25 cellular contexts compared by ENCODE assay signal in genomic region chr20:4008026-4008413, GRCh38. TPM values are rescaled to one million over a fixed set of nuclear protein-coding genes. Genes with fewer than 3 reads are reported as not detected.
DNase-seq lines count a peak whose midpoint lies in the region; ATAC-seq, FAIRE-seq and TF ChIP-seq lines count a peak whose summit lies in the region.
"Had no signal": no experiment of that assay in that cellular context is flagged by ENCODE, and none has a peak within 500 bp of the region (broad histone marks: within the 10 kb centered on the region; RNA-seq: fewer than 3 reads in every experiment).

No MANE protein-coding gene starts in this region.

- 0 out of 2 replicates have a peak, but pooled peaks cover 5% of the 10 kb centered on the region for H3K36me3 ChIP-seq in SK-N-MC (ENCODE audit: insufficient read depth, low read length)
- peaks cover 19% of the 10 kb centered on the region for H3K36me3 ChIP-seq in neutrophil
- H3K36me3 ChIP-seq in CD4-positive, alpha-beta memory T cell (ENCODE audit: insufficient read depth, low read length): no peaks in the 10 kb centered on the region
- H3K36me3 ChIP-seq: HAP-1, SJCRH30 had no signal

- no peak for ATAC-seq in stimulated activated memory B cell treated with anti-CD40 and anti-IgM and Interleukin-4, amounts not matched to agents 10 μg/mL and 1 μg/mL and 100 μg/mL, for 72 hours
- ATAC-seq: T-cell had no signal

- H3K27me3 Mint-ChIP-seq in brain: no peaks in the 10 kb centered on the region
- H3K27me3 Mint-ChIP-seq in CD4-positive, alpha-beta memory T cell: no peaks in the 10 kb centered on the region
- H3K27me3 Mint-ChIP-seq in stimulated activated memory B cell treated with anti-CD40 and anti-IgM and Interleukin-4, amounts not matched to agents 10 μg/mL and 1 μg/mL and 100 μg/mL, for 72 hours: no peaks in the 10 kb centered on the region
- H3K27me3 Mint-ChIP-seq: T-cell had no signal

- H3K27me3 ChIP-seq in neutrophil: no peaks in the 10 kb centered on the region
- no peaks in the 10 kb centered on the region for H3K27me3 ChIP-seq in CD4-positive, alpha-beta memory T cell (ENCODE audit: insufficient read depth, low read length)
- H3K27me3 ChIP-seq: SJCRH30 had no signal

- no peak for TF ChIP-seq POLR2A in GM12891 (IDR thresholded peaks at IDR 0.05; ENCODE audit: low read depth, low read length)

- CTCF ChIA-PET in CD4-positive, alpha-beta memory T cell (lab: Charles Lee; ENCODE audit: partially characterized antibody): interaction anchor here (1.3 kb wide), 1 partner anchor 153 kb away, joined by 4 read pairs; no protein-coding TSS in a partner anchor

- POLR2A ChIA-PET in CD4-positive, alpha-beta memory T cell (lab: Charles Lee; ENCODE audit: partially characterized antibody): interaction anchor here (1.0 to 1.7 kb wide), 2 partner anchors 10 to 20 kb away, joined by 3 read pairs; no protein-coding TSS in a partner anchor

- H3K4me1 ChIP-seq in neutrophil (ENCODE audit: control insufficient read depth in 1 of 2, insufficient read depth in 1 of 2, low read depth in 1 of 2, low read length in 1 of 2): peaks cover 78 to 82% of the 10 kb centered on the region in 2 experiments
- H3K4me1 ChIP-seq in CD4-positive, alpha-beta memory T cell (ENCODE audit: insufficient read depth, low read length): peaks cover 17% of the 10 kb centered on the region
- H3K4me1 ChIP-seq: HAP-1 had no signal

- no peaks in the 10 kb centered on the region for H3K9me3 ChIP-seq in SK-N-MC (ENCODE audit: low read depth, low read length)
- no peaks in the 10 kb centered on the region for H3K9me3 ChIP-seq in neutrophil
- H3K9me3 ChIP-seq in CD4-positive, alpha-beta memory T cell (ENCODE audit: control insufficient read depth in 1 of 2, low read length in 2 of 2): no peaks in the 10 kb centered on the region
- H3K9me3 ChIP-seq: HAP-1, SJCRH30 had no signal

- peaks cover 75% of the 10 kb centered on the region for H3K4me1 Mint-ChIP-seq in brain
- H3K4me1 Mint-ChIP-seq in CD4-positive, alpha-beta memory T cell: peaks cover 10 to 40% (median 27%) of the 10 kb centered on the region in 4 donors
- no peaks in the 10 kb centered on the region for H3K4me1 Mint-ChIP-seq in stimulated activated memory B cell treated with anti-CD40 and anti-IgM and Interleukin-4, amounts not matched to agents 10 μg/mL and 1 μg/mL and 100 μg/mL, for 72 hours

- TF ChIP-seq CTCF in C4-2B (conservative IDR thresholded peaks at IDR 0.05): no peak
- TF ChIP-seq CTCF in brain (conservative IDR thresholded peaks at IDR 0.05): no peak
- no peak for TF ChIP-seq CTCF in neutrophil (IDR thresholded peaks at IDR 0.05)

- peaks cover 0 to 11% (median 0%) of the 10 kb centered on the region in 5 experiments for H3K9me3 Mint-ChIP-seq in brain
- H3K9me3 Mint-ChIP-seq in CD4-positive, alpha-beta memory T cell: no peaks in the 10 kb centered on the region
- no peaks in the 10 kb centered on the region for H3K9me3 Mint-ChIP-seq in stimulated activated memory B cell treated with anti-CD40 and anti-IgM and Interleukin-4, amounts not matched to agents 10 μg/mL and 1 μg/mL and 100 μg/mL, for 72 hours
- H3K9me3 Mint-ChIP-seq: T-cell had no signal

- intact Hi-C loops in CD4-positive, alpha-beta memory T cell (cut with micrococcal nuclease): no loop called here

- no peak overlapping the region for H3K9ac ChIP-seq in SK-N-MC (ENCODE audit: insufficient read length)
- H3K9ac ChIP-seq: KMS-11 had no signal

- H3K36me3 Mint-ChIP-seq in brain: peaks cover 60% of the 10 kb centered on the region
- peaks cover 5% of the 10 kb centered on the region in 2 donors for H3K36me3 Mint-ChIP-seq in CD4-positive, alpha-beta memory T cell
- peaks cover 7% of the 10 kb centered on the region for H3K36me3 Mint-ChIP-seq in stimulated activated memory B cell treated with anti-CD40 and anti-IgM and Interleukin-4, amounts not matched to agents 10 μg/mL and 1 μg/mL and 100 μg/mL, for 72 hours

- H3K27ac ChIP-seq in C4-2B: peak overlapping the region; percentile 76
- H3K27ac ChIP-seq in SK-N-MC: 0 out of 2 replicates have a peak overlapping the region, but pooled peaks have one; percentile 3
- H3K27ac ChIP-seq in neutrophil: peak overlapping the region; percentile 79
- no peak overlapping the region for H3K27ac ChIP-seq in CD4-positive, alpha-beta memory T cell (ENCODE audit: low read depth, low read length)
- H3K27ac ChIP-seq: KMS-11, SJCRH30 had no signal

- FAIRE-seq in GM12891 (lab: Jason Lieb, UNC): no peak

- peak overlapping the region in 2 of 5 experiments; percentile 11 to 65 for H3K4me3 Mint-ChIP-seq in brain
- no peak overlapping the region for H3K4me3 Mint-ChIP-seq in CD4-positive, alpha-beta memory T cell
- no peak overlapping the region for H3K4me3 Mint-ChIP-seq in stimulated activated memory B cell treated with anti-CD40 and anti-IgM and Interleukin-4, amounts not matched to agents 10 μg/mL and 1 μg/mL and 100 μg/mL, for 72 hours
- H3K4me3 Mint-ChIP-seq: T-cell had no signal

- no peak for DNase-seq in SK-N-MC (ENCODE audit: low read depth, low spot score)
- no peak for DNase-seq in CD4-positive, alpha-beta memory T cell
- DNase-seq in NCI-H345 treated with DMSO at 0.1 percent for 48 hours (lab: John Stamatoyannopoulos, UW; ENCODE audit: unreplicated experiment): no peak
- no peak for DNase-seq in GM12891 (ENCODE audit: insufficient read length, low spot score)
- DNase-seq: C1 segment of cervical spinal cord, DMS53, GOT3, IMR-90, MM.1S, NCI-H1092, NCI-H1417 treated with DMSO at 0.1 percent for 48 hours, NCI-H1694 treated with DMSO at 0.1 percent for 48 hours, NCI-H2081, NCI-H2171, NCI-H226, NCI-H524 treated with DMSO at 0.1 percent for 48 hours, NCI-H774, SJCRH30, T-cell had no signal

- H3K4me3 ChIP-seq in SK-N-MC (no peak overlapping the region), neutrophil (ENCODE audit: low read depth in 1 of 2, low read length in 1 of 2) (peak overlapping the region in 1 of 2 experiments; percentile 28)
- H3K4me3 ChIP-seq in CD4-positive, alpha-beta memory T cell (ENCODE audit: low read length in 2 of 2): no peak overlapping the region
- H3K4me3 ChIP-seq: HAP-1, SJCRH30 had no signal

- peak overlapping the region in 3 of 5 experiments; percentile 66 to 85 (median 72) for H3K27ac Mint-ChIP-seq in brain
- no peak overlapping the region for H3K27ac Mint-ChIP-seq in CD4-positive, alpha-beta memory T cell
- H3K27ac Mint-ChIP-seq in stimulated activated memory B cell treated with anti-CD40 and anti-IgM and Interleukin-4, amounts not matched to agents 10 μg/mL and 1 μg/mL and 100 μg/mL, for 72 hours: no peak overlapping the region
- H3K27ac Mint-ChIP-seq: T-cell had no signal

TF ChIP-seq in GM12891, 5 proteins besides CTCF, POLR2A, EP300 and RAD21:
- no peak for TF ChIP-seq SPI1 (IDR thresholded peaks at IDR 0.05; ENCODE audit: low read depth, low read length)
- no peak for TF ChIP-seq PAX5 (IDR thresholded peaks at IDR 0.05; ENCODE audit: insufficient read depth, low read length, severe bottlenecking)
- TF ChIP-seq POLR2AphosphoS5 (IDR thresholded peaks at IDR 0.05; ENCODE audit: low read depth, low read length): no peak
- TF ChIP-seq TAF1 (IDR thresholded peaks at IDR 0.05; ENCODE audit: low read depth, low read length): no peak
- TF ChIP-seq POU2F2 (IDR thresholded peaks at IDR 0.05; ENCODE audit: low read depth, low read length): no peak

RNA-seq across cellular contexts. Expression of gene RNF24, which starts 7.3 kb away (rescaled TPM):
- polyA plus RNA-seq in brain (ENCODE audit: insufficient read depth, low read depth, low replicate concordance): 14.5 TPM
- 10 to 100 TPM; 23.0 to 25.8 TPM for total RNA-seq in CD4-positive, alpha-beta memory T cell
- 10 to 100 TPM; 15.4 to 17.2 TPM for polyA plus RNA-seq in CD4-positive, alpha-beta memory T cell
- 3.4 TPM for polyA plus RNA-seq in GM12891 (2012; ENCODE audit: low read depth, missing spikeins)

Comparison
In these comparisons a context has a peak if more than half of its experiments do, and no peak if none do; other contexts are left out.
1. H3K27ac Mint-ChIP-seq: peak in brain (3 of 5); none in CD4-positive, alpha-beta memory T cell (0 of 7) and stimulated activated memory B cell treated with anti-CD40 and anti-IgM and Interleukin-4, amounts not matched to agents 10 μg/mL and 1 μg/mL and 100 μg/mL, for 72 hours (single experiment).